Comparison of ENCODE assay signal across 23 cellular contexts in genomic region chr7:157565981-157566630, GRCh38.
"Had no signal": no experiment of that assay in that cellular context is flagged by ENCODE, and none has a peak within 500 bp of the region (broad histone marks: within the 10 kb centered on the region; RNA-seq: fewer than 3 reads in every experiment).

No MANE protein-coding gene starts in this region.

- H3K27me3 Mint-ChIP-seq: activated naive CD8-positive, alpha-beta T cell treated with anti-CD3 and anti-CD28 coated beads, Interleukin-2, amount 10 ng/mL, durations not matched to agents 7 days and 5 days; progenitor cell of endocrine pancreas; stimulated activated naive B cell treated with anti-CD40 and anti-IgM and Interleukin-4, amounts not matched to agents 10 μg/mL and 1 μg/mL and 100 μg/mL, for 72 hours had no signal

- H3K36me3 Mint-ChIP-seq: WTC11 had no signal

- H3K4me3 ChIP-seq: body of pancreas, testis, uterus had no signal

- H3K4me1 ChIP-seq: body of pancreas, uterus had no signal

- H3K36me3 ChIP-seq: uterus had no signal

- H3K4me3 Mint-ChIP-seq: activated T-cell treated with anti-CD3 and anti-CD28 coated beads, Interleukin-2, amount 50 U/mL, for 4 hours; naive thymus-derived CD8-positive, alpha-beta T cell; stimulated activated naive B cell treated with anti-CD40 and anti-IgM and Interleukin-4, amounts not matched to agents 10 μg/mL and 1 μg/mL and 100 μg/mL, for 72 hours; T-helper 1 cell treated with Interleukin-12 subunit alpha and Interleukin-12 subunit beta and Interleukin-4 antibody, amounts not matched to agents 30 μg/mL and 1 μg/mL, for 36 hours; WTC11 had no signal

- H3K27ac Mint-ChIP-seq: activated T-helper 2 cell treated with anti-CD3 and anti-CD28 coated beads, Interferon-gamma antibody, Interleukin-2, Interleukin-4, amounts not matched to agents 10 μg/mL and 5 μg/mL and 100 μg/mL, durations not matched to agents 14 hours and 24 hours and 36 hours; progenitor cell of endocrine pancreas; stimulated activated naive B cell treated with anti-CD40 and anti-IgM and Interleukin-4, amounts not matched to agents 10 μg/mL and 1 μg/mL and 100 μg/mL, for 72 hours; T-helper 1 cell treated with Interleukin-12 subunit alpha and Interleukin-12 subunit beta and Interleukin-4 antibody, amounts not matched to agents 30 μg/mL and 1 μg/mL, for 36 hours; WTC11 had no signal

- H3K27ac ChIP-seq: body of pancreas, testis, uterus had no signal

- ATAC-seq: activated T-cell treated with anti-CD3 and anti-CD28 coated beads, Interleukin-2, amount 50 U/mL, for 4 hours; body of pancreas; left lobe of liver; naive thymus-derived CD8-positive, alpha-beta T cell; stimulated activated naive B cell treated with anti-CD40 and anti-IgM and Interleukin-4, amounts not matched to agents 10 μg/mL and 1 μg/mL and 100 μg/mL, for 72 hours; WTC11 had no signal

- H3K9me3 ChIP-seq: body of pancreas, testis, uterus had no signal

- H3K9me3 Mint-ChIP-seq: activated naive CD8-positive, alpha-beta T cell treated with anti-CD3 and anti-CD28 coated beads, Interleukin-2, amount 10 ng/mL, durations not matched to agents 7 days and 5 days; activated T-cell treated with anti-CD3 and anti-CD28 coated beads, Interleukin-2, amount 50 U/mL, for 4 hours; activated T-helper 2 cell treated with anti-CD3 and anti-CD28 coated beads, Interferon-gamma antibody, Interleukin-2, Interleukin-4, amounts not matched to agents 10 μg/mL and 5 μg/mL and 100 μg/mL, durations not matched to agents 14 hours and 24 hours and 36 hours; naive thymus-derived CD8-positive, alpha-beta T cell; T-helper 1 cell treated with Interleukin-12 subunit alpha and Interleukin-12 subunit beta and Interleukin-4 antibody, amounts not matched to agents 30 μg/mL and 1 μg/mL, for 36 hours had no signal

- DNase-seq: activated CD8-positive, alpha-beta memory T cell treated with anti-CD3 and anti-CD28 coated beads, Interleukin-2, amount 50 U/mL, for 48 hours; activated naive CD4-positive, alpha-beta T cell; activated naive CD8-positive, alpha-beta T cell treated with anti-CD3 and anti-CD28 coated beads, Interleukin-2, amount 10 ng/mL, durations not matched to agents 7 days and 5 days; activated T-cell treated with anti-CD3 and anti-CD28 coated beads, Interleukin-2, amount 50 U/mL, for 4 hours; amniotic stem cell; body of pancreas; caudate nucleus; dermis blood vessel endothelial cell; effector CD8-positive, alpha-beta T cell; foreskin melanocyte; stimulated activated CD4-positive, alpha-beta T cell treated with anti-CD3 and anti-CD28 coated beads, Interleukin-15, amount 100 ng/mL, for 24 hours; stimulated activated CD8-positive, alpha-beta memory T cell treated with anti-CD3 and anti-CD28 coated beads, Interleukin-4, amount 100 ng/mL, for 48 hours; stimulated activated naive B cell treated with anti-CD40 and anti-IgM and Interleukin-4, amounts not matched to agents 10 μg/mL and 1 μg/mL and 100 μg/mL, for 72 hours; T1000; testis; trophoblast cell; uterus had no signal

- H3K27me3 ChIP-seq: body of pancreas, testis, uterus had no signal
